ENCODE assay signal across 2 cellular contexts in genomic region chr13:113000575-113000974, GRCh38.
TF ChIP-seq lines count a peak whose summit lies in the region.

No MANE protein-coding gene starts in this region.

TF ChIP-seq in H1, 55 proteins besides CTCF, POLR2A, EP300 and RAD21:
- TF ChIP-seq HDAC2 (IDR thresholded peaks at IDR 0.05; ENCODE audit: borderline replicate concordance in 1 of 2, low read depth in 2 of 2, low read length in 2 of 2): no peak
- no peak for TF ChIP-seq BRCA1 (IDR thresholded peaks at IDR 0.05; ENCODE audit: low read depth, low read length)
- no peak for TF ChIP-seq CTBP2 (IDR thresholded peaks at IDR 0.05; ENCODE audit: borderline replicate concordance, insufficient read depth, insufficient read length, low read length)
- TF ChIP-seq HDAC6 (IDR thresholded peaks at IDR 0.05; ENCODE audit: low read depth, low read length): no peak
- no peak for TF ChIP-seq PHF8 (conservative IDR thresholded peaks at IDR 0.05; ENCODE audit: low read depth, low read length)
- TF ChIP-seq CHD2 (IDR thresholded peaks at IDR 0.05; ENCODE audit: low read length): no peak
- TF ChIP-seq SAP30 (IDR thresholded peaks at IDR 0.05; ENCODE audit: insufficient read depth, insufficient replicate concordance, low read length): no peak
- TF ChIP-seq TAF1 (IDR thresholded peaks at IDR 0.05; ENCODE audit: low read depth, low read length): no peak
- TF ChIP-seq EGR1 (IDR thresholded peaks at IDR 0.05; ENCODE audit: borderline replicate concordance, low read depth, low read length): no peak
- TF ChIP-seq GABPA (IDR thresholded peaks at IDR 0.05; ENCODE audit: borderline replicate concordance, insufficient read depth, low read length): no peak
- TF ChIP-seq JUND (IDR thresholded peaks at IDR 0.05; ENCODE audit: low read length): no peak
- TF ChIP-seq EZH2 (IDR thresholded peaks at IDR 0.05; ENCODE audit: low read depth, low read length, severe bottlenecking): no peak
- no peak for TF ChIP-seq KDM4A (IDR thresholded peaks at IDR 0.05; ENCODE audit: low read depth, low read length, severe bottlenecking)
- TF ChIP-seq CBX8 (IDR thresholded peaks at IDR 0.05; ENCODE audit: borderline replicate concordance, low read depth, low read length): no peak
- TF ChIP-seq RBBP5 (IDR thresholded peaks at IDR 0.05; ENCODE audit: borderline replicate concordance, low read depth, low read length): no peak
- no peak for TF ChIP-seq GTF2F1 (IDR thresholded peaks at IDR 0.05; ENCODE audit: borderline replicate concordance, low read depth, low read length)

TF ChIP-seq in neural cell, 6 proteins besides CTCF, POLR2A, EP300 and RAD21:
- TF ChIP-seq MXI1 (conservative IDR thresholded peaks at IDR 0.05; ENCODE audit: poor library complexity, severe bottlenecking): no peak
- no peak for TF ChIP-seq TAF1 (IDR thresholded peaks at IDR 0.05; ENCODE audit: low read depth)
- TF ChIP-seq EZH2 (IDR thresholded peaks at IDR 0.05; ENCODE audit: borderline replicate concordance, insufficient read depth, low read length, poor library complexity, severe bottlenecking): no peak
- TF ChIP-seq, protein P1, sequence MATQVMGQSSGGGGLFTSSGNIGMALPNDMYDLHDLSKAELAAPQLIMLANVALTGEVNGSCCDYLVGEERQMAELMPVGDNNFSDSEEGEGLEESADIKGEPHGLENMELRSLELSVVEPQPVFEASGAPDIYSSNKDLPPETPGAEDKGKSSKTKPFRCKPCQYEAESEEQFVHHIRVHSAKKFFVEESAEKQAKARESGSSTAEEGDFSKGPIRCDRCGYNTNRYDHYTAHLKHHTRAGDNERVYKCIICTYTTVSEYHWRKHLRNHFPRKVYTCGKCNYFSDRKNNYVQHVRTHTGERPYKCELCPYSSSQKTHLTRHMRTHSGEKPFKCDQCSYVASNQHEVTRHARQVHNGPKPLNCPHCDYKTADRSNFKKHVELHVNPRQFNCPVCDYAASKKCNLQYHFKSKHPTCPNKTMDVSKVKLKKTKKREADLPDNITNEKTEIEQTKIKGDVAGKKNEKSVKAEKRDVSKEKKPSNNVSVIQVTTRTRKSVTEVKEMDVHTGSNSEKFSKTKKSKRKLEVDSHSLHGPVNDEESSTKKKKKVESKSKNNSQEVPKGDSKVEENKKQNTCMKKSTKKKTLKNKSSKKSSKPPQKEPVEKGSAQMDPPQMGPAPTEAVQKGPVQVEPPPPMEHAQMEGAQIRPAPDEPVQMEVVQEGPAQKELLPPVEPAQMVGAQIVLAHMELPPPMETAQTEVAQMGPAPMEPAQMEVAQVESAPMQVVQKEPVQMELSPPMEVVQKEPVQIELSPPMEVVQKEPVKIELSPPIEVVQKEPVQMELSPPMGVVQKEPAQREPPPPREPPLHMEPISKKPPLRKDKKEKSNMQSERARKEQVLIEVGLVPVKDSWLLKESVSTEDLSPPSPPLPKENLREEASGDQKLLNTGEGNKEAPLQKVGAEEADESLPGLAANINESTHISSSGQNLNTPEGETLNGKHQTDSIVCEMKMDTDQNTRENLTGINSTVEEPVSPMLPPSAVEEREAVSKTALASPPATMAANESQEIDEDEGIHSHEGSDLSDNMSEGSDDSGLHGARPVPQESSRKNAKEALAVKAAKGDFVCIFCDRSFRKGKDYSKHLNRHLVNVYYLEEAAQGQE (IDR thresholded peaks at IDR 0.05; ENCODE audit: borderline replicate concordance): no peak
- no peak for TF ChIP-seq SMC3 (conservative IDR thresholded peaks at IDR 0.05; ENCODE audit: poor library complexity)
- no peak for TF ChIP-seq POLR2AphosphoS5 (IDR thresholded peaks at IDR 0.05)
